ENCODE assay signal across 9 cellular contexts in genomic region chr2:73291093-73291460, GRCh38. TPM values are rescaled to one million over a fixed set of nuclear protein-coding genes. Genes with fewer than 3 reads are reported as not detected.
DNase-seq lines count a peak whose midpoint lies in the region; ATAC-seq and TF ChIP-seq lines count a peak whose summit lies in the region.
"Had no signal": no experiment of that assay in that cellular context is flagged by ENCODE, and none has a peak within 500 bp of the region (broad histone marks: within the 10 kb centered on the region; RNA-seq: fewer than 3 reads in every experiment).

No MANE protein-coding gene starts in this region.

- intact Hi-C loops in colonic mucosa (cut with DNase I) (no loop called here), lower lobe of right lung (cut with DNase I) (no loop called here), prostate gland (cut with DNase I) (no loop called here)

- TF ChIP-seq POLR2A in suprapubic skin (IDR thresholded peaks at IDR 0.05) (no peak), prostate gland (IDR thresholded peaks at IDR 0.05) (no peak)

- TF ChIP-seq CTCF in colonic mucosa (IDR thresholded peaks at IDR 0.05), result no peak
- no peak for TF ChIP-seq CTCF in lower lobe of right lung (IDR thresholded peaks at IDR 0.05)
- TF ChIP-seq CTCF in suprapubic skin (IDR thresholded peaks at IDR 0.05), result no peak
- no peak for TF ChIP-seq CTCF in prostate gland (IDR thresholded peaks at IDR 0.05)

- H3K4me1 ChIP-seq in colonic mucosa (peaks cover 6% of the 10 kb centered on the region), lower lobe of right lung (peaks cover 23% of the 10 kb centered on the region), suprapubic skin (peaks cover 30% of the 10 kb centered on the region), prostate gland (replicated peaks) (no peaks in the 10 kb centered on the region)

- no peak overlapping the region for H3K9ac ChIP-seq in colonic mucosa (ENCODE audit: low read depth in 2 of 2, low read length in 2 of 2)

- ATAC-seq in lower lobe of right lung (peak; percentile 75 to 76), GM21786 (IDR thresholded peaks at IDR 0.05; ENCODE audit: unreplicated experiment) (no peak)

- H3K36me3 ChIP-seq in colonic mucosa, result no peaks in the 10 kb centered on the region
- H3K36me3 ChIP-seq in lower lobe of right lung, result no peaks in the 10 kb centered on the region
- no peaks in the 10 kb centered on the region for H3K36me3 ChIP-seq in suprapubic skin
- no peaks in the 10 kb centered on the region for H3K36me3 ChIP-seq in prostate gland

- H3K27ac ChIP-seq in colonic mucosa, result no peak overlapping the region
- no peak overlapping the region for H3K27ac ChIP-seq in lower lobe of right lung
- H3K27ac ChIP-seq in suprapubic skin, result no peak overlapping the region
- no peak overlapping the region for H3K27ac ChIP-seq in prostate gland

- WGBS in suprapubic skin, result 4% methylated on average over 20 of the region's 34 CpGs
- WGBS in prostate gland, result 4% methylated on average over 27 of the region's 34 CpGs

- DNase-seq in SIG-M5 treated with dmso at 0.1 percent for 504 hours (lab: John Stamatoyannopoulos, UW; ENCODE audit: unreplicated experiment), result peak; percentile 79
- DNase-seq in SIG-M5 (lab: John Stamatoyannopoulos, UW), result no peak
- DNase-seq in T-helper 9 cell, result peak; percentile 47
- peak; percentile 60 for DNase-seq in colonic mucosa
- peak; percentile 65 for DNase-seq in lower lobe of right lung
- no peak for DNase-seq in suprapubic skin (ENCODE audit: low spot score in 2 of 2)
- DNase-seq in prostate gland (ENCODE audit: low spot score), result no peak

- TF ChIP-seq EP300 in suprapubic skin (IDR thresholded peaks at IDR 0.05), result no peak

- peak overlapping the region; percentile 8 for H3K4me3 ChIP-seq in colonic mucosa
- H3K4me3 ChIP-seq in lower lobe of right lung, result peak overlapping the region; percentile 25
- H3K4me3 ChIP-seq in suprapubic skin, result peak overlapping the region; percentile 33
- peak overlapping the region in 1 of 2 donors; percentile 15 for H3K4me3 ChIP-seq in prostate gland

- H3K27me3 ChIP-seq in colonic mucosa (peaks cover 63% of the 10 kb centered on the region), lower lobe of right lung (ENCODE audit: low read depth) (peaks cover 92% of the 10 kb centered on the region), suprapubic skin (peaks cover 91% of the 10 kb centered on the region), prostate gland (replicated peaks; ENCODE audit: insufficient read depth) (peaks cover 28% of the 10 kb centered on the region)

- H3K9me3 ChIP-seq in colonic mucosa (no peaks in the 10 kb centered on the region), lower lobe of right lung (no peaks in the 10 kb centered on the region), suprapubic skin (no peaks in the 10 kb centered on the region), prostate gland (no peaks in the 10 kb centered on the region)

RNA-seq across cellular contexts. Expression of gene EGR4, which starts 2.3 kb away (rescaled TPM):
- total RNA-seq in colonic mucosa (not detected), lower lobe of right lung (not detected), suprapubic skin (not detected), prostate gland (10 to 100 TPM in 1 of 2 donors, not detected in 1; 11.4 TPM)
- total RNA-seq: subcutaneous adipose tissue had no signal

RNA-seq across cellular contexts. Expression of gene FBXO41, which starts 6.8 kb away (rescaled TPM):
- total RNA-seq in colonic mucosa (1 to 10 TPM; 2.4 to 2.5 TPM), lower lobe of right lung (2.9 TPM), suprapubic skin (1 to 10 TPM; 1.1 to 8.2 (median 5.7) TPM), prostate gland (1 to 10 TPM; 4.2 to 7.4 TPM)

RNA-seq across cellular contexts. Expression of gene CCT7, which starts 57.0 kb away (rescaled TPM):
- total RNA-seq in colonic mucosa, result 100 to 1,000 TPM; 147 to 353 TPM
- 151 TPM for total RNA-seq in lower lobe of right lung
- total RNA-seq in suprapubic skin, result 100 to 1,000 TPM in 3 of 4 donors, 10 to 100 TPM in 1; 99.7 to 175 (median 158) TPM
- 100 to 1,000 TPM; 206 to 242 TPM for total RNA-seq in prostate gland

RNA-seq across cellular contexts. Expression of gene PRADC1, which starts 58.0 kb away (rescaled TPM):
- 10 to 100 TPM; 36.2 to 47.5 TPM for total RNA-seq in colonic mucosa
- 14.8 TPM for total RNA-seq in lower lobe of right lung
- 10 to 100 TPM in 3 of 4 donors, 1 to 10 TPM in 1; 7.4 to 34.8 (median 25.3) TPM for total RNA-seq in suprapubic skin
- total RNA-seq in prostate gland, result 10 to 100 TPM; 21.4 to 26.3 TPM

Comparison
In these comparisons a context has a peak if more than half of its experiments do, and no peak if none do; other contexts are left out.
1. DNase-seq: peak in SIG-M5 treated with dmso at 0.1 percent for 504 hours (single experiment), T-helper 9 cell (single experiment), colonic mucosa (single experiment) and lower lobe of right lung (single experiment); none in SIG-M5 (single experiment), suprapubic skin (0 of 2) and prostate gland (single experiment).